Comparison of ENCODE assay signal across 2 cellular contexts in genomic region chr5:154470949-154471870, GRCh38.
TF ChIP-seq lines count a peak whose summit lies in the region.

No MANE protein-coding gene starts in this region.

TF ChIP-seq in HEK293, 187 proteins besides CTCF, POLR2A, EP300 and RAD21 (continued from another document):
- TF ChIP-seq ZNF335 (tag by site-specific recombination; conservative IDR thresholded peaks at IDR 0.05) (peak; percentile 66), ZBTB17 (tag by site-specific recombination; IDR thresholded peaks at IDR 0.05) (0 out of 2 replicates have a peak, but pooled peaks have one; percentile 26), PRDM10 (tag by site-specific recombination; IDR thresholded peaks at IDR 0.05) (peak; percentile 19; the same call in 1 of the 2 replicates)

TF ChIP-seq in SK-N-SH treated with all-trans-retinoic acid at 6 μM for 48 hours, 23 proteins besides CTCF, POLR2A, EP300 and RAD21 (continued from another document):
- TF ChIP-seq TSHZ2 (CRISPR knock-in tag; IDR thresholded peaks at IDR 0.05): peak; percentile 28; the same call in 1 of the 2 replicates
- TF ChIP-seq RARB (CRISPR knock-in tag; IDR thresholded peaks at IDR 0.05): no peak
- TF ChIP-seq ZC3H10 (CRISPR knock-in tag; IDR thresholded peaks at IDR 0.05): no peak
